26 cellular contexts compared by ENCODE assay signal in genomic region chr10:21769041-21769440, GRCh38.
"Had no signal": no experiment of that assay in that cellular context is flagged by ENCODE, and none has a peak within 500 bp of the region (broad histone marks: within the 10 kb centered on the region; RNA-seq: fewer than 3 reads in every experiment).

No MANE protein-coding gene starts in this region.

- H3K36me3 ChIP-seq: adrenal gland, colonic mucosa had no signal

- H3K4me3 ChIP-seq: adrenal gland, body of pancreas, colonic mucosa, heart left ventricle had no signal

- H3K9me3 ChIP-seq: adrenal gland, body of pancreas, colonic mucosa, heart left ventricle had no signal

- H3K4me1 Mint-ChIP-seq: activated T-helper 17 cell treated with anti-CD3 and anti-CD28 coated beads, Interleukin-2, amount 50 U/mL, for 72 hours had no signal

- ATAC-seq: activated CD4-positive, alpha-beta T cell treated with anti-CD3 and anti-CD28 coated beads for 36 hours; activated naive CD8-positive, alpha-beta T cell treated with anti-CD3 and anti-CD28 coated beads, Interleukin-2, amount 50 U/mL, for 24 hours; activated T-cell treated with anti-CD3 and anti-CD28 coated beads, Interleukin-2, amount 50 U/mL, for 4 hours; activated T-helper 17 cell treated with anti-CD3 and anti-CD28 coated beads, Interleukin-2, amount 50 U/mL, for 72 hours; body of pancreas; esophagus mucosa; heart left ventricle had no signal

- H3K27me3 ChIP-seq: adrenal gland, body of pancreas, colonic mucosa, heart left ventricle had no signal

- H3K27ac Mint-ChIP-seq: activated CD4-positive, alpha-beta memory T cell treated with anti-CD3 and anti-CD28 coated beads for 36 hours; activated CD4-positive, alpha-beta T cell treated with anti-CD3 and anti-CD28 coated beads for 36 hours; activated CD4-positive, alpha-beta T cell treated with anti-CD3 and anti-CD28 coated beads, Interleukin-2, amount 10 ng/mL, durations not matched to agents 24 days and 14 days; activated naive CD4-positive, alpha-beta T cell treated with anti-CD3 and anti-CD28 coated beads for 36 hours; activated naive CD4-positive, alpha-beta T cell treated with anti-CD3 and anti-CD28 coated beads, Interleukin-2, amount 50 U/mL, for 24 hours; activated naive CD8-positive, alpha-beta T cell treated with anti-CD3 and anti-CD28 coated beads for 36 hours; activated naive CD8-positive, alpha-beta T cell treated with anti-CD3 and anti-CD28 coated beads, Interleukin-2, amount 50 U/mL, for 24 hours; activated T-helper 17 cell treated with anti-CD3 and anti-CD28 coated beads, Interleukin-2, amount 50 U/mL, for 72 hours had no signal

- H3K9me3 Mint-ChIP-seq: activated CD4-positive, alpha-beta memory T cell treated with anti-CD3 and anti-CD28 coated beads for 36 hours; activated CD4-positive, alpha-beta T cell treated with anti-CD3 and anti-CD28 coated beads, Interleukin-2, amount 10 ng/mL, durations not matched to agents 24 days and 14 days; activated naive CD4-positive, alpha-beta T cell treated with anti-CD3 and anti-CD28 coated beads, Interleukin-2, amount 50 U/mL, for 24 hours; activated T-cell treated with anti-CD3 and anti-CD28 coated beads, Interleukin-2, amount 50 U/mL, for 4 hours; activated T-helper 17 cell treated with anti-CD3 and anti-CD28 coated beads, Interleukin-2, amount 50 U/mL, for 72 hours had no signal

- H3K27me3 Mint-ChIP-seq: activated CD4-positive, alpha-beta memory T cell treated with anti-CD3 and anti-CD28 coated beads for 36 hours; activated CD4-positive, alpha-beta T cell treated with anti-CD3 and anti-CD28 coated beads for 36 hours; activated CD4-positive, alpha-beta T cell treated with anti-CD3 and anti-CD28 coated beads, Interleukin-2, amount 10 ng/mL, durations not matched to agents 24 days and 14 days; activated naive CD4-positive, alpha-beta T cell treated with anti-CD3 and anti-CD28 coated beads, Interleukin-2, amount 50 U/mL, for 24 hours; activated naive CD8-positive, alpha-beta T cell treated with anti-CD3 and anti-CD28 coated beads for 36 hours; activated naive CD8-positive, alpha-beta T cell treated with anti-CD3 and anti-CD28 coated beads, Interleukin-2, amount 50 U/mL, for 24 hours; activated T-helper 17 cell treated with anti-CD3 and anti-CD28 coated beads, Interleukin-2, amount 50 U/mL, for 72 hours had no signal

- DNase-seq: activated CD4-positive, alpha-beta memory T cell treated with anti-CD3 and anti-CD28 coated beads for 36 hours; activated CD4-positive, alpha-beta T cell treated with anti-CD3 and anti-CD28 coated beads for 36 hours; activated CD4-positive, alpha-beta T cell treated with anti-CD3 and anti-CD28 coated beads, Interleukin-2, amount 10 ng/mL, durations not matched to agents 24 days and 14 days; activated CD4-positive, CD25-positive, alpha-beta regulatory T cell; activated CD4-positive, CD25-positive, alpha-beta regulatory T cell treated with anti-CD3 and anti-CD28 coated beads, Interleukin-2, amount 50 U/mL, for 72 hours; activated effector memory CD4-positive, alpha-beta T cell treated with Interleukin-2 at 50 U/mL for 16 hours; activated naive CD4-positive, alpha-beta T cell treated with anti-CD3 and anti-CD28 coated beads for 36 hours; activated naive CD8-positive, alpha-beta T cell treated with anti-CD3 and anti-CD28 coated beads for 36 hours; activated naive CD8-positive, alpha-beta T cell treated with anti-CD3 and anti-CD28 coated beads, Interleukin-2, amount 50 U/mL, for 24 hours; activated T-cell treated with anti-CD3 and anti-CD28 coated beads, Interleukin-2, amount 50 U/mL, for 4 hours; adrenal gland; amygdala; aorta; body of pancreas; central memory CD4-positive, alpha-beta T cell; cerebellar nuclear complex; colonic mucosa; effector CD8-positive, alpha-beta T cell; foreskin fibroblast; glutamatergic neuron; heart left ventricle; T-helper 2 cell had no signal

- H3K27ac ChIP-seq: adrenal gland, body of pancreas, colonic mucosa, epithelial cell of prostate, heart left ventricle had no signal

- H3K4me1 ChIP-seq: body of pancreas, colonic mucosa, heart left ventricle had no signal

- H3K4me3 Mint-ChIP-seq: activated CD4-positive, alpha-beta memory T cell treated with anti-CD3 and anti-CD28 coated beads for 36 hours; activated CD4-positive, alpha-beta T cell treated with anti-CD3 and anti-CD28 coated beads for 36 hours; activated CD4-positive, alpha-beta T cell treated with anti-CD3 and anti-CD28 coated beads, Interleukin-2, amount 10 ng/mL, durations not matched to agents 24 days and 14 days; activated naive CD4-positive, alpha-beta T cell treated with anti-CD3 and anti-CD28 coated beads for 36 hours; activated naive CD4-positive, alpha-beta T cell treated with anti-CD3 and anti-CD28 coated beads, Interleukin-2, amount 50 U/mL, for 24 hours; activated naive CD8-positive, alpha-beta T cell treated with anti-CD3 and anti-CD28 coated beads for 36 hours; activated naive CD8-positive, alpha-beta T cell treated with anti-CD3 and anti-CD28 coated beads, Interleukin-2, amount 50 U/mL, for 24 hours; activated T-cell treated with anti-CD3 and anti-CD28 coated beads, Interleukin-2, amount 50 U/mL, for 4 hours; activated T-helper 17 cell treated with anti-CD3 and anti-CD28 coated beads, Interleukin-2, amount 50 U/mL, for 72 hours had no signal
